Comparison of ENCODE assay signal across 18 cellular contexts in the genomic region with DNA sequence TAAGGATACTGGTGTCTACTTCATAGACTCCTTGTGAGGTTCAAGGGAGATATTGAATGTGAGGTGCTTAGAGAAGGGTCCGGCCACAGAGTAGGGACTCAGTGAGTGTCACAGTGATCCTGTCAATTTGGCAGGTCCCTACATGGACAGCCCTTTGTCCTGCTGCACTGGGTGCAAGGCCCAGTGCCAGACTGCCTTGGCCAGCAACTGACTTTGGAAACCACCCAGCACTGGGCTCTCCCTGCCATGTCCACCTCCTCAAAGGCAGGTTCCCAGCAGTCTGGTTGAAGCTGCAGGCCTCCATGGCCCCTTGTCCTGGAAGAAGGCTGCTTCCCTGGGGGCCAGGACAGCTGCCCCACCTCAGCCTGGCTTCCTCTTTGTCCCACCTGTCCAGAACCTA. TPM values are rescaled to one million over a fixed set of nuclear protein-coding genes. Genes with fewer than 3 reads are reported as not detected.
"Had no signal": no experiment of that assay in that cellular context is flagged by ENCODE, and none has a peak within 500 bp of the region (broad histone marks: within the 10 kb centered on the region; RNA-seq: fewer than 3 reads in every experiment).

No MANE protein-coding gene starts in this region.

RNA-seq across cellular contexts. Expression of a gene that starts 1.5 kb away (rescaled TPM):
- total RNA-seq: cardiac septum, dermis blood vessel endothelial cell, endothelial cell of umbilical vein, left colon, temporal lobe had no signal
- polyA plus RNA-seq: endothelial cell of umbilical vein; naive thymus-derived CD4-positive, alpha-beta T cell had no signal

RNA-seq across cellular contexts. Expression of a gene that starts 9.1 kb away (rescaled TPM):
- total RNA-seq: cardiac septum; dermis blood vessel endothelial cell; endothelial cell of umbilical vein; hepatocyte; liver; lung; mesothelial cell of epicardium; mucosa of gallbladder; naive thymus-derived CD4-positive, alpha-beta T cell; osteoblast; prostate gland; right atrium auricular region; stomach; subcutaneous adipose tissue; temporal lobe; thyroid gland; urinary bladder had no signal
- polyA plus RNA-seq: endothelial cell of umbilical vein; hepatocyte; liver; lung; naive thymus-derived CD4-positive, alpha-beta T cell; stomach; urinary bladder had no signal
